In genomic region chr5:34923694-34924461, GRCh38 we compare ENCODE assay signal across 8 cellular contexts. TPM values are rescaled to one million over a fixed set of nuclear protein-coding genes. Genes with fewer than 3 reads are reported as not detected.
DNase-seq lines count a peak whose midpoint lies in the region; ATAC-seq, FAIRE-seq and TF ChIP-seq lines count a peak whose summit lies in the region.

No MANE protein-coding gene starts in this region.

- no peak for TF ChIP-seq RAD21 in A549 (conservative IDR thresholded peaks at IDR 0.05 in 1 of 2, IDR thresholded peaks at IDR 0.05 in 1 of 2)

- peaks cover 25% of the 10 kb centered on the region for H3K4me1 ChIP-seq in A549
- H3K4me1 ChIP-seq in thoracic aorta (ENCODE audit: control insufficient read depth in 1 of 2, low read depth in 2 of 2): peaks cover 4 to 8% of the 10 kb centered on the region in 2 donors

- DNase-seq in A549 (ENCODE audit: low read depth in 1 of 2, low spot score in 1 of 2) (peak; percentile 62 to 72), T1000 (lab: John Stamatoyannopoulos, UW) (peak; percentile 4), fibroblast of peridontal ligament (ENCODE audit: extremely low read depth) (peak; percentile 75), thoracic aorta (ENCODE audit: low spot score) (no peak), SKM-1 (lab: John Stamatoyannopoulos, UW; ENCODE audit: unreplicated experiment) (no peak), Right ventricle myocardium superior (no peak)

- WGBS in A549 (ENCODE audit: missing lambda C conversion rate): 20% methylated on average over 3 of the region's 3 CpGs

- no peak for TF ChIP-seq CTCF in A549 (IDR thresholded peaks at IDR 0.05)
- TF ChIP-seq CTCF in thoracic aorta (IDR thresholded peaks at IDR 0.05): no peak

- H3K4me3 ChIP-seq in A549 (no peak overlapping the region), thoracic aorta (no peak overlapping the region)

- peaks cover 11% of the 10 kb centered on the region for H3K36me3 ChIP-seq in thoracic aorta

- peak overlapping the region; percentile 44 for H3K4me2 ChIP-seq in A549

- TF ChIP-seq POLR2A in A549 (IDR thresholded peaks at IDR 0.05; ENCODE audit: low read length): no peak

- H3K9me3 ChIP-seq in A549 (no peaks in the 10 kb centered on the region), thoracic aorta (no peaks in the 10 kb centered on the region)

- peak; percentile 83 to 87 for ATAC-seq in A549
- peak; percentile 80 for ATAC-seq in GM18520 (IDR thresholded peaks at IDR 0.05; ENCODE audit: unreplicated experiment)
- ATAC-seq in HG03432 (IDR thresholded peaks at IDR 0.05; ENCODE audit: unreplicated experiment): peak; percentile 62
- peak; percentile 79 for ATAC-seq in thoracic aorta (ENCODE audit: insufficient number of reproducible peaks, low FRiP score, low read depth)
- ATAC-seq in Right ventricle myocardium superior (ENCODE audit: poor library complexity): no peak

- no peak for FAIRE-seq in A549 (lab: Jason Lieb, UNC)

- CTCF ChIA-PET in A549 (lab: Yijun Ruan, JAX): interaction anchor here (1.0 to 2.3 kb wide), 4 partner anchors 25 to 438 kb away, joined by 4 to 9 read pairs (median 6); no protein-coding TSS in a partner anchor

- H3K27me3 ChIP-seq in thoracic aorta (replicated peaks; ENCODE audit: insufficient read depth): no peaks in the 10 kb centered on the region

- intact Hi-C loops in Right ventricle myocardium superior (cut with DNase I): no loop called here

- H3K27ac ChIP-seq in A549: peak overlapping the region in 1 of 2 experiments; percentile 60; a peak in 2 of 6 replicates
- H3K27ac ChIP-seq in thoracic aorta: no peak overlapping the region

- POLR2A ChIA-PET in A549 (lab: Yijun Ruan, JAX): interaction anchor here (1.5 kb wide), 1 partner anchor 8 kb away, joined by 8 read pairs; the partner anchor contains the start of genes BRIX1 and RAD1

- no peak for TF ChIP-seq EP300 in A549 (IDR thresholded peaks at IDR 0.05)

TF ChIP-seq in A549, 52 proteins besides CTCF, POLR2A, EP300 and RAD21:
- TF ChIP-seq CHD2 (IDR thresholded peaks at IDR 0.05; ENCODE audit: low read length, partially characterized antibody) (no peak), KDM5A (IDR thresholded peaks at IDR 0.05) (no peak), FOSB (CRISPR knock-in tag; IDR thresholded peaks at IDR 0.05) (no peak), HOXB13 (CRISPR knock-in tag; IDR thresholded peaks at IDR 0.05; ENCODE audit: low read depth) (no peak), JUNB (IDR thresholded peaks at IDR 0.05) (peak; percentile 70), ZNF302 (CRISPR knock-in tag; IDR thresholded peaks at IDR 0.05) (no peak), FOSL2 (IDR thresholded peaks at IDR 0.05) (peak; percentile 95), FOSL2 (CRISPR knock-in tag; IDR thresholded peaks at IDR 0.05) (peak; percentile 99)

RNA-seq across cellular contexts. Expression of gene DNAJC21, which starts 5.5 kb away (rescaled TPM):
- polyA plus RNA-seq in A549 (2011; rRNA removed): 21.5 and 36.5 TPM in 2 replicates
- 6.3 and 7.9 TPM in 2 replicates for polyA plus RNA-seq in A549 (2012; cell fraction: cytosol; rRNA removed)
- 3.2 and 4.5 TPM in 2 replicates for polyA plus RNA-seq in A549 (2012; cell fraction: nucleus; rRNA removed)
- 30.9 to 32.3 TPM (median 31.1 TPM) in 3 replicates for polyA plus RNA-seq in A549 (2017; fragmentation: RNase III; extraction: RNeasy Plus Mini Kit Qiagen cat#74134 plus additional on column Dnase treatment)
- 12.8 and 15.5 TPM in 2 replicates for polyA minus RNA-seq in A549 (2011; rRNA and poly(A)+ RNA removed)
- 10 to 100 TPM; 24.1 to 44.2 TPM for total RNA-seq in thoracic aorta
- total RNA-seq in Right ventricle myocardium superior: 50.3 TPM

RNA-seq across cellular contexts. Expression of gene BRIX1, which starts 8.4 kb away (rescaled TPM):
- polyA plus RNA-seq in A549 (2011; rRNA removed) (56.2 and 88.5 TPM in 2 replicates), A549 (2017; fragmentation: RNase III; extraction: RNeasy Plus Mini Kit Qiagen cat#74134 plus additional on column Dnase treatment) (67.3 to 77.8 TPM (median 70.2 TPM) in 3 replicates)
- polyA plus RNA-seq in A549 (2012; cell fraction: cytosol; rRNA removed): 23.3 and 24.9 TPM in 2 replicates
- 7.8 and 11.6 TPM in 2 replicates for polyA plus RNA-seq in A549 (2012; cell fraction: nucleus; rRNA removed)
- 14.3 and 16.5 TPM in 2 replicates for polyA minus RNA-seq in A549 (2011; rRNA and poly(A)+ RNA removed)
- total RNA-seq in thoracic aorta (10 to 100 TPM; 16.8 to 33.5 TPM), Right ventricle myocardium superior (9.0 TPM)

RNA-seq across cellular contexts. Expression of gene RAD1, which starts 8.6 kb away (rescaled TPM):
- polyA plus RNA-seq in A549 (2011; rRNA removed) (37.2 and 41.4 TPM in 2 replicates), A549 (2017; fragmentation: RNase III; extraction: RNeasy Plus Mini Kit Qiagen cat#74134 plus additional on column Dnase treatment) (34.7 to 41.9 TPM (median 37.3 TPM) in 3 replicates)
- 22.6 and 24.8 TPM in 2 replicates for polyA plus RNA-seq in A549 (2012; cell fraction: cytosol; rRNA removed)
- 9.1 and 12.2 TPM in 2 replicates for polyA plus RNA-seq in A549 (2012; cell fraction: nucleus; rRNA removed)
- polyA minus RNA-seq in A549 (2011; rRNA and poly(A)+ RNA removed): 23.9 and 25.7 TPM in 2 replicates
- total RNA-seq in thoracic aorta (10 to 100 TPM in 1 of 2 donors, 1 to 10 TPM in 1; 8.9 to 15.1 TPM), Right ventricle myocardium superior (21.5 TPM)

Comparison
In these comparisons a context has a peak if more than half of its experiments do, and no peak if none do; other contexts are left out.
1. DNase-seq: peak in A549 (2 of 2), T1000 (single experiment) and fibroblast of peridontal ligament (single experiment); none in thoracic aorta (single experiment), SKM-1 (single experiment) and Right ventricle myocardium superior (single experiment).